24 cellular contexts compared by ENCODE assay signal in the genomic region with DNA sequence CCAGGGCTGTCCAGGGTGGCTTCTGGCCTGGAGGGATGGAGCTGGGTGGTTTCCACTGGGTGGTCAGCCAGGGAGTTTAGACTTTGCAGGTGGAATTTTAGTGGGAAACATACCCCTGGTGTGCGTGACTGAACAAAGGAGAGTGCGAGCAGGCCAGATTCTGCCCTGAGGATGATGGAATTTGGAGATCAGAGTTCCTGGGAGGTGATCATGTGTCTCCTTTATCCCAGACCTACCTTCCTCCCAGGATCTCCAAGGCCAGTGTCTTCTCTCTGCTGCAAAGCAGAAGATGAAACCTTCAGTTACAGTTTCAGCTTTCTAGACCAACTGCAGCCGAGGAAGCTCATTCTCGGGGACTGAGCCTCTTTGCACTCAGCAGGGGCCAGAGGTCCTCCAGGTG. TPM values are rescaled to one million over a fixed set of nuclear protein-coding genes. Genes with fewer than 3 reads are reported as not detected.
"Had no signal": no experiment of that assay in that cellular context is flagged by ENCODE, and none has a peak within 500 bp of the region (broad histone marks: within the 10 kb centered on the region; RNA-seq: fewer than 3 reads in every experiment).

No MANE protein-coding gene starts in this region.

- H3K4me1 ChIP-seq: SJSA1 had no signal

- H3K4me3 ChIP-seq: K562, SJSA1, SK-N-MC had no signal

- H3K27ac ChIP-seq: HL-60, KMS-11, SJSA1, SK-N-MC had no signal

- DNase-seq: Kasumi-1, MM.1S, NCI-H1092 treated with DMSO at 0.1 percent for 48 hours, NCI-H1436, NCI-H187, NCI-H2029, NCI-H2081 treated with DMSO at 0.1 percent for 48 hours, NCI-H2171, NCI-H226, NCI-H446, NCI-H510A, NCI-H524 treated with DMSO at 0.1 percent for 48 hours, NCI-H69, NCI-H774, Right ventricle myocardium superior, RPMI8226, SIG-M5 had no signal

- H3K9me3 Mint-ChIP-seq: IgD-negative memory B cell had no signal

- H3K4me1 Mint-ChIP-seq: IgD-negative memory B cell had no signal

- H3K9me3 ChIP-seq: SJSA1 had no signal

- H3K27ac Mint-ChIP-seq: IgD-negative memory B cell had no signal

- H3K9ac ChIP-seq: KMS-11 had no signal

- H3K4me2 ChIP-seq: KMS-11 had no signal

- H3K4me3 Mint-ChIP-seq: IgD-negative memory B cell had no signal

- H3K36me3 ChIP-seq: SJSA1 had no signal

RNA-seq across cellular contexts. Expression of a gene that starts 33.2 kb away (rescaled TPM):
- total RNA-seq: K562, M059J, Right ventricle myocardium superior had no signal
- polyA plus RNA-seq: IgD-negative memory B cell had no signal
